In the genomic region with DNA sequence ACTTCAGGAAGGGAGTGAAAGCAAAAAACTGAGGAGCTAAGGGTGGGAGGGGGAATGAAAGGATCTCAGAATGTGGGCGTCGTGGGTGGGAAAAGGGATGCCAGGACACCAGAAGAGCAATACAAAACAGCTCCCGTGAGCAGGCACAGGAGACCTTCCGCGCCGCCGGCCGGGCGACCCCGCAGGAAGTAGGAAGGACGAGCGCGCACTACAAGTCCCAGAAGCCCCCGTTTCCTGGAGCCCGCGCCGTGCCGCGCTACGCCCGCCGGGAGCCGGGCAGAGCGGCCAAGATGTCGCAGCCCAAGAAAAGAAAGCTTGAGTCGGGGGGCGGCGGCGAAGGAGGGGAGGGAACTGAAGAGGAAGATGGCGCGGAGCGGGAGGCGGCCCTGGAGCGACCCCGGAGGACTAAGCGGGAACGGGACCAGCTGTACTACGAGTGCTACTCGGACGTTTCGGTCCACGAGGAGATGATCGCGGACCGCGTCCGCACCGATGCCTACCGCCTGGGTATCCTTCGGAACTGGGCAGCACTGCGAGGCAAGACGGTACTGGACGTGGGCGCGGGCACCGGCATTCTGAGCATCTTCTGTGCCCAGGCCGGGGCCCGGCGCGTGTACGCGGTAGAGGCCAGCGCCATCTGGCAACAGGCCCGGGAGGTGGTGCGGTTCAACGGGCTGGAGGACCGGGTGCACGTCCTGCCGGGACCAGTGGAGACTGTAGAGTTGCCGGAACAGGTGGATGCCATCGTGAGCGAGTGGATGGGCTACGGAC, we compare ENCODE assay signal across 8 cellular contexts. TPM values are rescaled to one million over a fixed set of nuclear protein-coding genes. Genes with fewer than 3 reads are reported as not detected.
DNase-seq lines count a peak whose midpoint lies in the region; ATAC-seq, FAIRE-seq and TF ChIP-seq lines count a peak whose summit lies in the region.

A gene (plus strand): TSS at position 249 of the 771 bp plus-strand sequence. CDS start 42 bp downstream, at position 291.

- peaks cover 10% of the 10 kb centered on the region for H3K4me1 ChIP-seq in astrocyte (ENCODE audit: insufficient read depth, low read length)

- peak within 1 kb of the TSS; percentile 72 for H3K27ac ChIP-seq in astrocyte (ENCODE audit: low read depth, low read length)

- H3K9me3 ChIP-seq in astrocyte (ENCODE audit: insufficient read depth, low read depth, low read length): no peaks in the 10 kb centered on the region

- H3K4me1 Mint-ChIP-seq in T-helper 2 cell treated with Interferon-gamma antibody and Interleukin-4, amounts not matched to agents 5 μg/mL and 100 μg/mL, for 36 hours (ENCODE audit: low read depth): peaks cover 16% of the 10 kb centered on the region
- H3K4me1 Mint-ChIP-seq in astrocyte (ENCODE audit: low read depth, unreplicated experiment): peaks cover 5% of the 10 kb centered on the region

- peak; percentile 95 for ATAC-seq in GM18498 (IDR thresholded peaks at IDR 0.05; ENCODE audit: unreplicated experiment)
- ATAC-seq in HG02884 (IDR thresholded peaks at IDR 0.05; ENCODE audit: unreplicated experiment): peak; percentile 87

- H3K36me3 Mint-ChIP-seq in T-helper 2 cell treated with Interferon-gamma antibody and Interleukin-4, amounts not matched to agents 5 μg/mL and 100 μg/mL, for 36 hours (ENCODE audit: low read depth): peaks cover 23% of the 10 kb centered on the region
- H3K36me3 Mint-ChIP-seq in astrocyte (ENCODE audit: low read depth, unreplicated experiment): no peaks in the 10 kb centered on the region

- H3K4me3 Mint-ChIP-seq in T-helper 2 cell treated with Interferon-gamma antibody and Interleukin-4, amounts not matched to agents 5 μg/mL and 100 μg/mL, for 36 hours: peak within 1 kb of the TSS; percentile 91
- peak within 1 kb of the TSS; percentile 96 for H3K4me3 Mint-ChIP-seq in astrocyte (ENCODE audit: unreplicated experiment)

- H3K9me3 Mint-ChIP-seq in T-helper 2 cell treated with Interferon-gamma antibody and Interleukin-4, amounts not matched to agents 5 μg/mL and 100 μg/mL, for 36 hours: peaks cover 5% of the 10 kb centered on the region
- no peaks in the 10 kb centered on the region for H3K9me3 Mint-ChIP-seq in astrocyte (ENCODE audit: unreplicated experiment)

- no peak for FAIRE-seq in astrocyte (lab: Jason Lieb, UNC)

- peak within 1 kb of the TSS; percentile 95 for H3K27ac Mint-ChIP-seq in T-helper 2 cell treated with Interferon-gamma antibody and Interleukin-4, amounts not matched to agents 5 μg/mL and 100 μg/mL, for 36 hours
- H3K27ac Mint-ChIP-seq in astrocyte (ENCODE audit: unreplicated experiment): peak within 1 kb of the TSS; percentile 69

- no peak for TF ChIP-seq CTCF in astrocyte (IDR thresholded peaks at IDR 0.05; ENCODE audit: insufficient read depth, low read depth, low read length)

- H3K4me2 ChIP-seq in astrocyte (ENCODE audit: low read length): peak within 1 kb of the TSS; percentile 95

- H3K27me3 Mint-ChIP-seq in T-helper 2 cell treated with Interferon-gamma antibody and Interleukin-4, amounts not matched to agents 5 μg/mL and 100 μg/mL, for 36 hours (ENCODE audit: low read depth): no peaks in the 10 kb centered on the region
- no peaks in the 10 kb centered on the region for H3K27me3 Mint-ChIP-seq in astrocyte (ENCODE audit: low read depth, unreplicated experiment)

- no peaks in the 10 kb centered on the region for H3K27me3 ChIP-seq in astrocyte (ENCODE audit: insufficient read depth, low read length)

- peak within 1 kb of the TSS; percentile 96 for H3K4me3 ChIP-seq in astrocyte (ENCODE audit: insufficient read depth, low read depth, low read length)

- H3K9ac ChIP-seq in astrocyte (ENCODE audit: low read length): peak within 1 kb of the TSS; percentile 90

- H4K20me1 ChIP-seq in astrocyte (ENCODE audit: insufficient read depth, low read length): peaks cover 5% of the 10 kb centered on the region

- peaks cover 8% of the 10 kb centered on the region for H3K36me3 ChIP-seq in astrocyte (ENCODE audit: insufficient read depth, low read length)

- peaks cover 27% of the 10 kb centered on the region for H3K79me2 ChIP-seq in astrocyte (ENCODE audit: insufficient read depth, low read length)

- DNase-seq in NCI-H146 treated with DMSO at 0.1 percent for 48 hours (lab: John Stamatoyannopoulos, UW; ENCODE audit: unreplicated experiment) (peak; percentile 73), astrocyte (ENCODE audit: low read depth) (peak; percentile 56), hepatic stellate cell (ENCODE audit: low spot score) (peak; percentile 60), renal cortical epithelial cell (ENCODE audit: low read depth) (peak; percentile 43), OCI-M2 (lab: John Stamatoyannopoulos, UW; ENCODE audit: unreplicated experiment) (no peak)
- peak; percentile 81 for DNase-seq in T-helper 2 cell treated with Interferon-gamma antibody and Interleukin-4, amounts not matched to agents 5 μg/mL and 100 μg/mL, for 36 hours (ENCODE audit: low spot score)

- H2AFZ ChIP-seq in astrocyte (ENCODE audit: low read depth, low read length): peak within 1 kb of the TSS; percentile 99

RNA-seq across cellular contexts. Expression of the gene that starts here (rescaled TPM):
- total RNA-seq in astrocyte (14.2 and 14.9 TPM in 2 replicates), renal cortical epithelial cell (24.7 and 35.2 TPM in 2 replicates)
